8 cellular contexts compared by ENCODE assay signal in the genomic region with DNA sequence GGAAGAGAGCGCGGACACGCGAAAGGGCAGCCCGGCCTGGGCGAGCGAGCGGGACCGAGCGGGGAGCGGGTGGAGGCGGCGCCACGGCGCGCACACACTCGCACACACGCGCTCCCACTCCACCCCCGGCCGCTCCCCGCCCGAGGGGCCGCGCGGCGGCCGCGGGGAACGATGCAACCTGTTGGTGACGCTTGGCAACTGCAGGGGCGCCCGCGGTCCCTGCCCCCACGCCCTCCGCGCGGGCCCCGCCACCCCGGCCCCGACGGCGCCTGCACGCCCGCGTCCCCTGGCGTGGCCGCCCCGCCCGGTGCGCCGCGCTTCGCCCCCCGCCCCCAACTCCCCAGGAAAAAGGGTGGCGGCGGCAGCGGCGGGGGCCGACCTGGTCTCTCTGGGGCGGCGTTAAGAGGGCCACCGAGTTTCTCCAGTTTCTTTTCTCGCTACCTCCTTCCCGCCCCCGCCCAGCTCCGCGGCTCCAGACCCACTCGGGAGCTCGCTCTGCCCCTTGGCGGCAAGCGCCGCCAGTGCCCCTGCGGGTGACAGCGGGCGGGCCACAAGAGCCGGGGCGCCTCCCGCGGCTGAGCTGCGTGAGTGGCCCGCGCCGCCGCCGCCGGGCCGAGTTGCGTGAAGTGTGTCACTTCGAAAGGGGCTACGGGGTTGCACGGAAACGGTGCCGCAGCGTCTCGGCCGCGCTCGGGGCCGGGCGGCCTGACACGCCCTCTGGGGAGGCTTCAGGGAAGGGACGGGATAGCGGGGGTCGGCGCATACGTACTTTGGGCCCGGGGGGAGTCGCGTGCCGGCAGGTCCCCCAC. TPM values are rescaled to one million over a fixed set of nuclear protein-coding genes. Genes with fewer than 3 reads are reported as not detected.
DNase-seq lines count a peak whose midpoint lies in the region; ATAC-seq and TF ChIP-seq lines count a peak whose summit lies in the region.

A gene (minus strand): TSS at position 80 of the 809 bp plus-strand sequence. CDS start 2,847 bp downstream, outside the sequence.

- in situ Hi-C loops in astrocyte of the cerebellum (cut with HindIII; ENCODE audit: low sequenced_read_pairs) = no loop called here

- peak within 1 kb of the TSS; percentile 99 for H3K27ac ChIP-seq in HEK293 (ENCODE audit: extremely low read depth, low read depth, low read length)

- H3K4me3 ChIP-seq in HEK293 (ENCODE audit: low read depth, low read length) = peak within 1 kb of the TSS; percentile 95
- H3K4me3 ChIP-seq in astrocyte of the cerebellum (ENCODE audit: low read depth, low read length) = peak within 1 kb of the TSS; percentile 82

- peaks cover 0 to 12% of the 10 kb centered on the region in 2 experiments; a peak in 1 of 3 replicates for H3K36me3 ChIP-seq in HEK293 (ENCODE audit: control insufficient read depth in 2 of 2, insufficient read depth in 1 of 2, low read length in 2 of 2)

- peak; percentile 75 for DNase-seq in MV-4-11 (lab: John Stamatoyannopoulos, UW)
- DNase-seq in T-helper 9 cell = peak; percentile 79
- DNase-seq in astrocyte of the cerebellum (ENCODE audit: low read depth) = peak; percentile 53
- DNase-seq in hippocampal formation (lab: John Stamatoyannopoulos, UW) = peak; percentile 81 to 87
- DNase-seq in sciatic nerve (ENCODE audit: low spot score) = peak; percentile 91
- DNase-seq in GM19240 (ENCODE audit: insufficient read length, low spot score) = no peak

- CTCF ChIA-PET in HEK293 (lab: Yijun Ruan, JAX) = interaction anchor here (0.6 to 1.4 kb wide), 15 partner anchors 10 to 563 kb away, joined by 3 to 5 read pairs (median 3); no protein-coding TSS in a partner anchor

- 0 out of 2 replicates have a peak, but pooled peaks cover 5% of the 10 kb centered on the region for H3K4me1 ChIP-seq in HEK293 (ENCODE audit: control insufficient read depth, insufficient read depth, low read length)

- TF ChIP-seq CTCF in GM12873 (IDR thresholded peaks at IDR 0.05; ENCODE audit: insufficient read depth, low read depth, low read length, missing control alignments) (peak; percentile 67), HEK293 (tag by site-specific recombination; IDR thresholded peaks at IDR 0.05) (peak; percentile 93), astrocyte of the cerebellum (IDR thresholded peaks at IDR 0.05; ENCODE audit: low read depth, low read length, missing control alignments) (peak; percentile 35)

- intact Hi-C loops in sciatic nerve (cut with DNase I) = loop anchor here (10.0 kb wide), 2 partner anchors 421 to 479 kb away; no protein-coding TSS in a partner anchor

- ATAC-seq in sciatic nerve = peak; percentile 79

- POLR2A ChIA-PET in HEK293 (lab: Yijun Ruan, JAX) = interaction anchor here (0.5 to 2.1 kb wide), 13 partner anchors 14 to 786 kb away, joined by 3 to 15 read pairs (median 5); no protein-coding TSS in a partner anchor

- H3K9me3 ChIP-seq in HEK293 (ENCODE audit: control insufficient read depth, insufficient read depth, low read depth, low read length) = no peaks in the 10 kb centered on the region

TF ChIP-seq in HEK293, 187 proteins besides CTCF, POLR2A, EP300 and RAD21 (continues in another document):
- TF ChIP-seq, protein P1, sequence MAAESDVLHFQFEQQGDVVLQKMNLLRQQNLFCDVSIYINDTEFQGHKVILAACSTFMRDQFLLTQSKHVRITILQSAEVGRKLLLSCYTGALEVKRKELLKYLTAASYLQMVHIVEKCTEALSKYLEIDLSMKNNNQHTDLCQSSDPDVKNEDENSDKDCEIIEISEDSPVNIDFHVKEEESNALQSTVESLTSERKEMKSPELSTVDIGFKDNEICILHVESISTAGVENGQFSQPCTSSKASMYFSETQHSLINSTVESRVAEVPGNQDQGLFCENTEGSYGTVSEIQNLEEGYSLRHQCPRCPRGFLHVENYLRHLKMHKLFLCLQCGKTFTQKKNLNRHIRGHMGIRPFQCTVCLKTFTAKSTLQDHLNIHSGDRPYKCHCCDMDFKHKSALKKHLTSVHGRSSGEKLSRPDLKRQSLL (tag by site-specific recombination; IDR thresholded peaks at IDR 0.05) = peak; percentile 60; the same call in 1 of the 2 replicates
- TF ChIP-seq KLF1 (tag by site-specific recombination; IDR thresholded peaks at IDR 0.05) (peak; percentile 53), ZFHX2 (tag by site-specific recombination; conservative IDR thresholded peaks at IDR 0.05) (peak; percentile 91), ZNF341 (tag by site-specific recombination; IDR thresholded peaks at IDR 0.05; ENCODE audit: low read depth) (peak; percentile 90), ZNF600 (tag by site-specific recombination; IDR thresholded peaks at IDR 0.05) (peak; percentile 58; the same call in 1 of the 2 replicates), ZNF76 (tag by site-specific recombination; IDR thresholded peaks at IDR 0.05; ENCODE audit: borderline replicate concordance, low read depth) (peak; percentile 36; the same call in 1 of the 2 replicates), MZF1 (tag by site-specific recombination; IDR thresholded peaks at IDR 0.05; ENCODE audit: borderline replicate concordance) (0 out of 2 replicates have a peak, but pooled peaks have one; percentile 39), ZNF664 (tag by site-specific recombination; IDR thresholded peaks at IDR 0.05) (no peak), ZNF629 (tag by site-specific recombination; IDR thresholded peaks at IDR 0.05) (peak; percentile 16; the same call in 1 of the 2 replicates), PRDM1 (tag by site-specific recombination; IDR thresholded peaks at IDR 0.05) (no peak), ZNF777 (tag by site-specific recombination; IDR thresholded peaks at IDR 0.05; ENCODE audit: borderline replicate concordance) (0 out of 2 replicates have a peak, but pooled peaks have one; percentile 50), ZNF157 (tag by site-specific recombination; IDR thresholded peaks at IDR 0.05) (no peak), ZNF311 (tag by site-specific recombination; IDR thresholded peaks at IDR 0.05; ENCODE audit: borderline replicate concordance) (no peak), ZNF561 (tag by site-specific recombination; IDR thresholded peaks at IDR 0.05; ENCODE audit: borderline replicate concordance) (peak; percentile 83), ZBTB8A (tag by site-specific recombination; IDR thresholded peaks at IDR 0.05) (peak; percentile 75), BCL11B (tag by site-specific recombination; IDR thresholded peaks at IDR 0.05; ENCODE audit: low read depth) (no peak), SP2 (tag by site-specific recombination; IDR thresholded peaks at IDR 0.05) (no peak), WT1 (tag by site-specific recombination; IDR thresholded peaks at IDR 0.05) (peak; percentile 29; the same call in 1 of the 2 replicates)
- TF ChIP-seq, protein P2, sequence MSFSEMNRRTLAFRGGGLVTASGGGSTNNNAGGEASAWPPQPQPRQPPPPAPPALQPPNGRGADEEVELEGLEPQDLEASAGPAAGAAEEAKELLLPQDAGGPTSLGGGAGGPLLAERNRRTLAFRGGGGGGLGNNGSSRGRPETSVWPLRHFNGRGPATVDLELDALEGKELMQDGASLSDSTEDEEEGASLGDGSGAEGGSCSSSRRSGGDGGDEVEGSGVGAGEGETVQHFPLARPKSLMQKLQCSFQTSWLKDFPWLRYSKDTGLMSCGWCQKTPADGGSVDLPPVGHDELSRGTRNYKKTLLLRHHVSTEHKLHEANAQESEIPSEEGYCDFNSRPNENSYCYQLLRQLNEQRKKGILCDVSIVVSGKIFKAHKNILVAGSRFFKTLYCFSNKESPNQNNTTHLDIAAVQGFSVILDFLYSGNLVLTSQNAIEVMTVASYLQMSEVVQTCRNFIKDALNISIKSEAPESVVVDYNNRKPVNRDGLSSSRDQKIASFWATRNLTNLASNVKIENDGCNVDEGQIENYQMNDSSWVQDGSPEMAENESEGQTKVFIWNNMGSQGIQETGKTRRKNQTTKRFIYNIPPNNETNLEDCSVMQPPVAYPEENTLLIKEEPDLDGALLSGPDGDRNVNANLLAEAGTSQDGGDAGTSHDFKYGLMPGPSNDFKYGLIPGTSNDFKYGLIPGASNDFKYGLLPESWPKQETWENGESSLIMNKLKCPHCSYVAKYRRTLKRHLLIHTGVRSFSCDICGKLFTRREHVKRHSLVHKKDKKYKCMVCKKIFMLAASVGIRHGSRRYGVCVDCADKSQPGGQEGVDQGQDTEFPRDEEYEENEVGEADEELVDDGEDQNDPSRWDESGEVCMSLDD (tag by site-specific recombination; IDR thresholded peaks at IDR 0.05) = peak; percentile 89
- TF ChIP-seq, protein P3, sequence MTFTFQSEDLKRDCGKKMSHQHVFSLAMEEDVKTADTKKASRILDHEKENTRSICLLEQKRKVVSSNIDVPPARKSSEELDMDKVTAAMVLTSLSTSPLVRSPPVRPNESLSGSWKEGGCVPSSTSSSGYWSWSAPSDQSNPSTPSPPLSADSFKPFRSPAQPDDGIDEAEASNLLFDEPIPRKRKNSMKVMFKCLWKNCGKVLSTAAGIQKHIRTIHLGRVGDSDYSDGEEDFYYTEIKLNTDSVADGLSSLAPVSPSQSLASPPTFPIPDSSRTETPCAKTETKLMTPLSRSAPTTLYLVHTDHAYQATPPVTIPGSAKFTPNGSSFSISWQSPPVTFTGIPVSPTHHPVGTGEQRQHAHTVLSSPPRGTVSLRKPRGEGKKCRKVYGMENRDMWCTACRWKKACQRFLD (tag by site-specific recombination; IDR thresholded peaks at IDR 0.05) = no peak
- TF ChIP-seq, protein P4, sequence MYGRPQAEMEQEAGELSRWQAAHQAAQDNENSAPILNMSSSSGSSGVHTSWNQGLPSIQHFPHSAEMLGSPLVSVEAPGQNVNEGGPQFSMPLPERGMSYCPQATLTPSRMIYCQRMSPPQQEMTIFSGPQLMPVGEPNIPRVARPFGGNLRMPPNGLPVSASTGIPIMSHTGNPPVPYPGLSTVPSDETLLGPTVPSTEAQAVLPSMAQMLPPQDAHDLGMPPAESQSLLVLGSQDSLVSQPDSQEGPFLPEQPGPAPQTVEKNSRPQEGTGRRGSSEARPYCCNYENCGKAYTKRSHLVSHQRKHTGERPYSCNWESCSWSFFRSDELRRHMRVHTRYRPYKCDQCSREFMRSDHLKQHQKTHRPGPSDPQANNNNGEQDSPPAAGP (tag by site-specific recombination; IDR thresholded peaks at IDR 0.05) = peak; percentile 81
- TF ChIP-seq, protein P5, sequence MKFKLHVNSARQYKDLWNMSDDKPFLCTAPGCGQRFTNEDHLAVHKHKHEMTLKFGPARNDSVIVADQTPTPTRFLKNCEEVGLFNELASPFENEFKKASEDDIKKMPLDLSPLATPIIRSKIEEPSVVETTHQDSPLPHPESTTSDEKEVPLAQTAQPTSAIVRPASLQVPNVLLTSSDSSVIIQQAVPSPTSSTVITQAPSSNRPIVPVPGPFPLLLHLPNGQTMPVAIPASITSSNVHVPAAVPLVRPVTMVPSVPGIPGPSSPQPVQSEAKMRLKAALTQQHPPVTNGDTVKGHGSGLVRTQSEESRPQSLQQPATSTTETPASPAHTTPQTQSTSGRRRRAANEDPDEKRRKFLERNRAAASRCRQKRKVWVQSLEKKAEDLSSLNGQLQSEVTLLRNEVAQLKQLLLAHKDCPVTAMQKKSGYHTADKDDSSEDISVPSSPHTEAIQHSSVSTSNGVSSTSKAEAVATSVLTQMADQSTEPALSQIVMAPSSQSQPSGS (tag by site-specific recombination; IDR thresholded peaks at IDR 0.05; ENCODE audit: low read depth) = no peak

RNA-seq across cellular contexts. Expression of the gene that starts here (rescaled TPM):
- total RNA-seq in sciatic nerve = 148 TPM

Comparison
In these comparisons a context has a peak if more than half of its experiments do, and no peak if none do; other contexts are left out.
1. CTCF ChIP-seq: peak in every context shown above with its lines; median percentile 93 in HEK293; 67 in GM12873; 35 in astrocyte of the cerebellum.